ENCODE assay signal across 20 cellular contexts in the genomic region with DNA sequence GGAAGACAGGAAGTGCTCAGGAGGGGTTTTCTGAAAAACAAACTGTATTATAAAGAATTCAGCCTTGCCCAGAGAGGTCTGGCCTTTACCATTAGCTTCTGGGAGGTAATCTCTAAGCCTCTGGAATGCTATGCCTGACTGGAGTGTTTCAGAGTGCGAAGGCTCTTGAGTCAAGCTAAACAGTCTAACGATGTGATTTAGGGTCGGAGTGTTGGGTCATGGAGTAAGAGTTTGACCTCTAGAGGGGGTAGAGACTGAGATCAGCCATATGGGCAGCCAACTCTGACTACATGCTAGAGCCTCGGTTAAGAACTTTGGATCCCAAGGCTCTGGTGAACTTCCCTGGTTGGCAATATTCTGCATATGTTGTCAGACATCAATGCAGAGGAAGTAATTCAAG. TPM values are rescaled to one million over a fixed set of nuclear protein-coding genes. Genes with fewer than 3 reads are reported as not detected.
DNase-seq lines count a peak whose midpoint lies in the region; ATAC-seq lines count a peak whose summit lies in the region.
"Had no signal": no experiment of that assay in that cellular context is flagged by ENCODE, and none has a peak within 500 bp of the region (broad histone marks: within the 10 kb centered on the region; RNA-seq: fewer than 3 reads in every experiment).

No MANE protein-coding gene starts in this region.

- H3K36me3 Mint-ChIP-seq in activated T-cell treated with anti-CD3 and anti-CD28 coated beads, Interleukin-2, amount 50 U/mL, for 72 hours (ENCODE audit: insufficient read depth in 2 of 2), result peaks cover 10 to 31% of the 10 kb centered on the region in 2 donors
- peaks cover 93% of the 10 kb centered on the region for H3K36me3 Mint-ChIP-seq in activated T-cell treated with anti-CD3 and anti-CD28 coated beads, Interleukin-2, amount 50 U/mL, for 24 hours (ENCODE audit: low read depth)
- peaks cover 14% of the 10 kb centered on the region for H3K36me3 Mint-ChIP-seq in T-helper 17 cell (ENCODE audit: low read depth)

- no peak overlapping the region for H3K4me3 Mint-ChIP-seq in activated T-cell treated with anti-CD3 and anti-CD28 coated beads, Interleukin-2, amount 50 U/mL, for 72 hours
- H3K4me3 Mint-ChIP-seq in activated T-cell treated with anti-CD3 and anti-CD28 coated beads, Interleukin-2, amount 50 U/mL, for 24 hours, result no peak overlapping the region
- H3K4me3 Mint-ChIP-seq in T-helper 17 cell, result no peak overlapping the region

- no peak for ATAC-seq in activated T-cell treated with anti-CD3 and anti-CD28 coated beads, Interleukin-2, amount 50 U/mL, for 72 hours (replicated peaks in 1 of 2)
- ATAC-seq in T-helper 17 cell, result no peak
- ATAC-seq: activated naive CD4-positive, alpha-beta T cell treated with anti-CD3 and anti-CD28 coated beads, Interleukin-2, amount 50 U/mL, for 72 hours; HepG2; left lobe of liver; right lobe of liver had no signal

- peaks cover 12% of the 10 kb centered on the region for H3K4me1 Mint-ChIP-seq in activated T-cell treated with anti-CD3 and anti-CD28 coated beads, Interleukin-2, amount 50 U/mL, for 72 hours (ENCODE audit: low read depth)
- peaks cover 25% of the 10 kb centered on the region for H3K4me1 Mint-ChIP-seq in activated T-cell treated with anti-CD3 and anti-CD28 coated beads, Interleukin-2, amount 50 U/mL, for 24 hours (ENCODE audit: low read depth)
- H3K4me1 Mint-ChIP-seq in T-helper 17 cell, result peaks cover 19% of the 10 kb centered on the region

- no peaks in the 10 kb centered on the region for H3K9me3 ChIP-seq in T-helper 17 cell (ENCODE audit: control insufficient read depth, low read length, poor library complexity, severe bottlenecking)
- H3K9me3 ChIP-seq: right lobe of liver, suprapubic skin had no signal

- no peak for DNase-seq in activated T-cell treated with anti-CD3 and anti-CD28 coated beads, Interleukin-2, amount 50 U/mL, for 72 hours
- DNase-seq in activated T-cell treated with anti-CD3 and anti-CD28 coated beads, Interleukin-2, amount 50 U/mL, for 24 hours, result no peak
- DNase-seq in T-helper 17 cell, result no peak
- peak; percentile 31 for DNase-seq in iris pigment epithelial cell (ENCODE audit: low read depth)
- DNase-seq in renal cortical epithelial cell (ENCODE audit: low read depth), result peak; percentile 22
- no peak for DNase-seq in KBM-7
- DNase-seq in NCI-H1048 (lab: John Stamatoyannopoulos, UW), result no peak
- DNase-seq in SK-N-DZ (ENCODE audit: low spot score), result no peak
- DNase-seq: 8988T; activated CD4-positive, alpha-beta T cell treated with anti-CD3 and anti-CD28 coated beads, Interleukin-2, amount 50 U/mL, for 48 hours; effector memory CD4-positive, alpha-beta T cell; NCI-H1417 treated with DMSO at 0.1 percent for 48 hours; NCI-H69; nucleus accumbens; right lobe of liver; SHP77 treated with DMSO at 0.1 percent for 48 hours had no signal

- in situ Hi-C loops in KBM-7 (cut with MboI; ENCODE audit: low pct_unique_long_range_greater_than_20kb, low sequenced_read_pairs), result no loop called here

- H3K27ac Mint-ChIP-seq in activated T-cell treated with anti-CD3 and anti-CD28 coated beads, Interleukin-2, amount 50 U/mL, for 72 hours, result peak overlapping the region; percentile 33
- H3K27ac Mint-ChIP-seq in activated T-cell treated with anti-CD3 and anti-CD28 coated beads, Interleukin-2, amount 50 U/mL, for 24 hours, result no peak overlapping the region
- peak overlapping the region; percentile 37 for H3K27ac Mint-ChIP-seq in T-helper 17 cell
- H3K27ac Mint-ChIP-seq: activated naive CD4-positive, alpha-beta T cell treated with anti-CD3 and anti-CD28 coated beads, Interleukin-2, amount 50 U/mL, for 72 hours had no signal

- H3K27me3 Mint-ChIP-seq in activated T-cell treated with anti-CD3 and anti-CD28 coated beads, Interleukin-2, amount 50 U/mL, for 72 hours (ENCODE audit: low read depth), result no peaks in the 10 kb centered on the region
- no peaks in the 10 kb centered on the region for H3K27me3 Mint-ChIP-seq in activated T-cell treated with anti-CD3 and anti-CD28 coated beads, Interleukin-2, amount 50 U/mL, for 24 hours
- no peaks in the 10 kb centered on the region for H3K27me3 Mint-ChIP-seq in T-helper 17 cell

- no peaks in the 10 kb centered on the region for H3K9me3 Mint-ChIP-seq in activated T-cell treated with anti-CD3 and anti-CD28 coated beads, Interleukin-2, amount 50 U/mL, for 72 hours
- no peaks in the 10 kb centered on the region for H3K9me3 Mint-ChIP-seq in activated T-cell treated with anti-CD3 and anti-CD28 coated beads, Interleukin-2, amount 50 U/mL, for 24 hours
- H3K9me3 Mint-ChIP-seq: activated naive CD4-positive, alpha-beta T cell treated with anti-CD3 and anti-CD28 coated beads, Interleukin-2, amount 50 U/mL, for 72 hours had no signal

RNA-seq across cellular contexts. Expression of a gene that starts 15.0 kb away (rescaled TPM):
- 10 to 100 TPM; 42.8 to 45.1 TPM for total RNA-seq in activated T-cell treated with anti-CD3 and anti-CD28 coated beads, Interleukin-2, amount 50 U/mL, for 72 hours
- total RNA-seq in T-helper 17 cell (10 to 100 TPM; 43.1 to 50.8 TPM), renal cortical epithelial cell (20.7 and 63.0 TPM in 2 replicates)
- polyA plus RNA-seq in SK-N-DZ (2014; cell fraction: cytosol; rRNA removed), result 16.2 and 17.1 TPM in 2 replicates
- 27.2 and 38.8 TPM in 2 replicates for polyA plus RNA-seq in SK-N-DZ (2014; cell fraction: nucleus; rRNA removed)

Comparison
In these comparisons a context has a peak if more than half of its experiments do, and no peak if none do; other contexts are left out.
1. DNase-seq: peak in iris pigment epithelial cell (single experiment) and renal cortical epithelial cell (single experiment); none in activated T-cell treated with anti-CD3 and anti-CD28 coated beads, Interleukin-2, amount 50 U/mL, for 72 hours (0 of 2), activated T-cell treated with anti-CD3 and anti-CD28 coated beads, Interleukin-2, amount 50 U/mL, for 24 hours (single experiment), T-helper 17 cell (0 of 3), KBM-7 (single experiment), NCI-H1048 (single experiment) and SK-N-DZ (single experiment).